In the genomic region with DNA sequence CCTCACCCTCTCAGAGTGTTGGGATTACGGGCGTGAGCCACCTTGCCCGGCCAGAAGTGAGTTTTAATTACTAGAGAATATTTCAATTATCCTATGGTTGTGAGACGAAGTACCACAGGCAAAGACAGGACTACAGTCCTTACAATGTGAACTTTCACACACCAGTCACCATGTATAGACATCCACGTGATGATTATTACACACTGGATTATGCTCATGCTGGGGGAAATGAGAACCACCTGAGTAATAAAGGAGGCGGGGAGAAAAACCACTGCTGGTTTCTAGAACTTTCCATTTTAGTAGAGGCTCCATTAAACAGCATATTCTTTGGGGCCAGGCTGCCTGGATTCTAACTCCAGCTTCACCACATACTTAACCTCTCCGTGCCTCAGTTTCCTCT, we compare ENCODE assay signal across 24 cellular contexts. TPM values are rescaled to one million over a fixed set of nuclear protein-coding genes. Genes with fewer than 3 reads are reported as not detected.
"Had no signal": no experiment of that assay in that cellular context is flagged by ENCODE, and none has a peak within 500 bp of the region (broad histone marks: within the 10 kb centered on the region; RNA-seq: fewer than 3 reads in every experiment).

No MANE protein-coding gene starts in this region.

- H3K9me3 Mint-ChIP-seq: activated CD4-positive, alpha-beta T cell treated with anti-CD3 and anti-CD28 coated beads, Interleukin-2, amount 10 ng/mL, durations not matched to agents 24 days and 14 days; central memory CD8-positive, alpha-beta T cell; immature natural killer cell had no signal

- FAIRE-seq: endometrium, TTC549 had no signal

- DNase-seq: activated CD8-positive, alpha-beta memory T cell treated with anti-CD3 and anti-CD28 coated beads for 24 hours; activated CD8-positive, alpha-beta memory T cell treated with anti-CD3 and anti-CD28 coated beads, Interleukin-2, amount 50 U/mL, for 48 hours; activated naive CD4-positive, alpha-beta T cell treated with Interleukin-2 at 50 U/mL for 16 hours; colonic mucosa; heart right ventricle; immature natural killer cell; kidney glomerular epithelial cell; left ventricle myocardium superior; nephron progenitor cell; nucleus accumbens; spleen; stimulated activated CD4-positive, alpha-beta T cell treated with anti-CD3 and anti-CD28 coated beads, Interleukin-4, amount 100 ng/mL, for 4 hours; stimulated activated naive CD4-positive, alpha-beta T cell; substantia nigra; tibial artery; uterus had no signal

- H3K4me1 ChIP-seq: colonic mucosa, uterus had no signal

- H3K27ac ChIP-seq: colonic mucosa, heart right ventricle, spleen, tibial artery, uterus had no signal

- H3K4me3 Mint-ChIP-seq: activated CD4-positive, alpha-beta T cell treated with anti-CD3 and anti-CD28 coated beads, Interleukin-2, amount 10 ng/mL, durations not matched to agents 24 days and 14 days; brain; central memory CD8-positive, alpha-beta T cell; immature natural killer cell; nephron progenitor cell; T-helper 2 cell treated with Interferon-gamma antibody and Interleukin-4, amounts not matched to agents 5 μg/mL and 100 μg/mL, for 36 hours had no signal

- H3K27me3 Mint-ChIP-seq: activated CD4-positive, alpha-beta T cell treated with anti-CD3 and anti-CD28 coated beads, Interleukin-2, amount 10 ng/mL, durations not matched to agents 24 days and 14 days; central memory CD8-positive, alpha-beta T cell had no signal

- H3K4me3 ChIP-seq: colonic mucosa, heart right ventricle, spleen, tibial artery, uterus had no signal

- H3K36me3 ChIP-seq: colonic mucosa, uterus had no signal

- H3K9me3 ChIP-seq: colonic mucosa, uterus had no signal

- ATAC-seq: esophagus mucosa, heart right ventricle, left ventricle myocardium superior had no signal

- H3K27ac Mint-ChIP-seq: activated CD4-positive, alpha-beta T cell treated with anti-CD3 and anti-CD28 coated beads, Interleukin-2, amount 10 ng/mL, durations not matched to agents 24 days and 14 days; brain; T-helper 2 cell treated with Interferon-gamma antibody and Interleukin-4, amounts not matched to agents 5 μg/mL and 100 μg/mL, for 36 hours had no signal

- H3K27me3 ChIP-seq: colonic mucosa, heart right ventricle, spleen, tibial artery, uterus had no signal

- H3K4me1 Mint-ChIP-seq: brain; central memory CD8-positive, alpha-beta T cell had no signal

RNA-seq across cellular contexts. Expression of gene TLR2, which starts 42.5 kb away (rescaled TPM):
- total RNA-seq: myocyte had no signal
